In the genomic region with DNA sequence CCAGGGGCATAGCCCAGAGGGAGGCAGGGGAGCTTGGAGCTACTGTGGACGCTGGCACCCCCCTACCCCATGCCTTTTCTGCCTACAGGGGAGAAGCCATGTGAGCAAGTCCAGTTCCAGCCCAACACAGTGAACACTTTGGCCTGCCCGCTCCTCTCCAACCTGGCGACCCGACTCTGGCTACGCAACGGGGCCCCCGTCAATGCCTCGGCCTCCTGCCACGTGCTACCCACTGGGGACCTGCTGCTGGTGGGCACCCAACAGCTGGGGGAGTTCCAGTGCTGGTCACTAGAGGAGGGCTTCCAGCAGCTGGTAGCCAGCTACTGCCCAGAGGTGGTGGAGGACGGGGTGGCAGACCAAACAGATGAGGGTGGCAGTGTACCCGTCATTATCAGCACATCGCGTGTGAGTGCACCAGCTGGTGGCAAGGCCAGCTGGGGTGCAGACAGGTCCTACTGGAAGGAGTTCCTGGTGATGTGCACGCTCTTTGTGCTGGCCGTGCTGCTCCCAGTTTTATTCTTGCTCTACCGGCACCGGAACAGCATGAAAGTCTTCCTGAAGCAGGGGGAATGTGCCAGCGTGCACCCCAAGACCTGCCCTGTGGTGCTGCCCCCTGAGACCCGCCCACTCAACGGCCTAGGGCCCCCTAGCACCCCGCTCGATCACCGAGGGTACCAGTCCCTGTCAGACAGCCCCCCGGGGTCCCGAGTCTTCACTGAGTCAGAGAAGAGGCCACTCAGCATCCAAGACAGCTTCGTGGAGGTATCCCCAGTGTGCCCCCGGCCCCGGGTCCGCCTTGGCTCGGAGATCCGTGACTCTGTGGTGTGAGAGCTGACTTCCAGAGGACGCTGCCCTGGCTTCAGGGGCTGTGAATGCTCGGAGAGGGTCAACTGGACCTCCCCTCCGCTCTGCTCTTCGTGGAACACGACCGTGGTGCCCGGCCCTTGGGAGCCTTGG, we compare ENCODE assay signal across 33 cellular contexts. TPM values are rescaled to one million over a fixed set of nuclear protein-coding genes. Genes with fewer than 3 reads are reported as not detected.
DNase-seq lines count a peak whose midpoint lies in the region; ATAC-seq and TF ChIP-seq lines count a peak whose summit lies in the region.
"Had no signal": no experiment of that assay in that cellular context is flagged by ENCODE, and none has a peak within 500 bp of the region (broad histone marks: within the 10 kb centered on the region; RNA-seq: fewer than 3 reads in every experiment).

No MANE protein-coding gene starts in this region.

- H3K18ac ChIP-seq in IMR-90 (ENCODE audit: low read depth, low read length): no peak overlapping the region

- dilution Hi-C loops in IMR-90 (cut with HindIII; ENCODE audit: low sequenced_read_pairs, unreplicated experiment): no loop called here

- no peaks in the 10 kb centered on the region for H3K9me3 ChIP-seq in IMR-90 (ENCODE audit: control insufficient read depth, insufficient read depth, low read length)
- H3K9me3 ChIP-seq in effector memory CD4-positive, alpha-beta T cell (ENCODE audit: control insufficient read depth, low read length): no peaks in the 10 kb centered on the region
- H3K9me3 ChIP-seq: A549, BE2C, breast epithelium, colonic mucosa, HAP-1, neutrophil, psoas muscle, stomach, tibial artery had no signal

- H4K8ac ChIP-seq in IMR-90 (ENCODE audit: low read depth in 2 of 2, low read length in 2 of 2): no peak overlapping the region

- 0 out of 2 replicates have a peak, but pooled peaks cover 7% of the 10 kb centered on the region for H4K20me1 ChIP-seq in IMR-90 (ENCODE audit: insufficient read depth, low read length)

- no peak overlapping the region for H3K4me3 ChIP-seq in IMR-90 (ENCODE audit: insufficient read depth, low read depth, low read length)
- H3K4me3 ChIP-seq in effector memory CD4-positive, alpha-beta T cell (ENCODE audit: insufficient read depth, low read depth, low read length, poor library complexity, severe bottlenecking): no peak overlapping the region
- H3K4me3 ChIP-seq: A549, breast epithelium, colonic mucosa, HAP-1, psoas muscle, tibial artery had no signal

- H3K36me3 Mint-ChIP-seq in naive thymus-derived CD8-positive, alpha-beta T cell: peaks cover 0 to 35% (median 5%) of the 10 kb centered on the region in 3 donors

- H2BK5ac ChIP-seq in IMR-90 (ENCODE audit: low read depth, low read length, poor library complexity, severe bottlenecking): no peak overlapping the region

- no TSS peak for BruUV-seq in IMR-90 (replicated peaks; lab: Mats Ljungman, UMichigan)

- DNase-seq in IMR-90: no peak
- DNase-seq in effector memory CD4-positive, alpha-beta T cell: no peak
- no peak for DNase-seq in naive thymus-derived CD8-positive, alpha-beta T cell
- DNase-seq in ureter (ENCODE audit: low spot score): no peak
- DNase-seq in activated gamma-delta T cell treated with Interleukin-2 at 50 U/mL for 16 hours: no peak
- DNase-seq in UCSD-AML1 (lab: John Stamatoyannopoulos, UW; ENCODE audit: unreplicated experiment): no peak
- DNase-seq: activated CD4-positive, alpha-beta T cell treated with anti-CD3 and anti-CD28 coated beads, Interleukin-2, amount 10 ng/mL, durations not matched to agents 24 days and 14 days; activated naive CD4-positive, alpha-beta T cell treated with anti-CD3 and anti-CD28 coated beads, Interleukin-2, amount 50 U/mL, for 16 hours; amniotic stem cell; BE2C; colonic mucosa; effector CD8-positive, alpha-beta T cell; foreskin melanocyte; NCI-H1417; NCI-H2081; NCI-H446; NCI-H82; psoas muscle; stomach; tibial artery had no signal

- peaks cover 18 to 49% (median 44%) of the 10 kb centered on the region in 4 donors for H3K4me1 Mint-ChIP-seq in naive thymus-derived CD8-positive, alpha-beta T cell

- CTCF ChIA-PET in IMR-90 (lab: Yijun Ruan, JAX): no interaction called here

- no peak overlapping the region for H3K9ac ChIP-seq in IMR-90 (ENCODE audit: low read depth, low read length)
- H3K9ac ChIP-seq: KMS-11 had no signal

- H4K91ac ChIP-seq in IMR-90 (ENCODE audit: insufficient read depth, low read depth, low read length): no peak overlapping the region

- intact Hi-C loops in IMR-90 (cut with micrococcal nuclease): loop anchor here (10.0 kb wide), 1 partner anchor 143 kb away; no protein-coding TSS in a partner anchor

- in situ Hi-C loops in IMR-90 (cut with MboI; ENCODE audit: low sequenced_read_pairs): loop anchor here (10.0 kb wide), 1 partner anchor 333 kb away; a partner anchor contains a TSS

- no peak overlapping the region for H2AFZ ChIP-seq in IMR-90 (replicated peaks; ENCODE audit: low read length, poor library complexity)

- 90% methylated on average over 14 of the region's 38 CpGs; no CpG with 5 or more reads in 1 of the 2 experiments for WGBS in IMR-90 (ENCODE audit: extremely low coverage in 2 of 2, insufficient read length in 1 of 2), 2 experiments

- H3K4me1 ChIP-seq in IMR-90 (ENCODE audit: control insufficient read depth, insufficient read depth, low read length): peaks cover 4% of the 10 kb centered on the region
- peaks cover 35% of the 10 kb centered on the region for H3K4me1 ChIP-seq in effector memory CD4-positive, alpha-beta T cell (ENCODE audit: control insufficient read depth, insufficient read depth, low read length, poor library complexity, severe bottlenecking)
- H3K4me1 ChIP-seq: BE2C, breast epithelium, HAP-1 had no signal

- no peak overlapping the region for H3K23ac ChIP-seq in IMR-90 (ENCODE audit: low read depth, low read length)

- no peak for TF ChIP-seq CTCF in C4-2B (conservative IDR thresholded peaks at IDR 0.05)
- TF ChIP-seq CTCF in IMR-90 (conservative IDR thresholded peaks at IDR 0.05; ENCODE audit: low read depth, low read length): no peak

- H2BK20ac ChIP-seq in IMR-90 (ENCODE audit: low read depth, low read length): no peak overlapping the region

- no peak for ATAC-seq in IMR-90 (ENCODE audit: low read depth)
- no peak for ATAC-seq in naive thymus-derived CD8-positive, alpha-beta T cell
- no peak for ATAC-seq in HG03280 (IDR thresholded peaks at IDR 0.05; ENCODE audit: unreplicated experiment)
- ATAC-seq: esophagus mucosa, psoas muscle, Right ventricle myocardium inferior, SK-N-SH treated with all-trans-retinoic acid at 6 μM for 48 hours had no signal

- peak overlapping the region in 9 of 10 donors; percentile 34 to 100 (median 97) for H3K27ac Mint-ChIP-seq in naive thymus-derived CD8-positive, alpha-beta T cell
- H3K27ac Mint-ChIP-seq: activated CD4-positive, alpha-beta T cell treated with anti-CD3 and anti-CD28 coated beads, Interleukin-2, amount 10 ng/mL, durations not matched to agents 24 days and 14 days; activated T-helper 1 cell treated with anti-CD3 and anti-CD28 coated beads, Interleukin-12 subunit alpha, Interleukin-12 subunit beta, Interleukin-2, Interleukin-4 antibody, amounts not matched to agents 30 ng/mL and 10 ng/mL and 1 ng/mL, durations not matched to agents 14 hours and 24 hours and 36 hours had no signal

- no peaks in the 10 kb centered on the region for H3K27me3 ChIP-seq in IMR-90 (ENCODE audit: control insufficient read depth, insufficient read depth, low read length)
- no peaks in the 10 kb centered on the region for H3K27me3 ChIP-seq in effector memory CD4-positive, alpha-beta T cell (replicated peaks; ENCODE audit: control insufficient read depth, insufficient read depth, low read length, poor library complexity, severe bottlenecking)
- H3K27me3 ChIP-seq: BE2C, breast epithelium, colonic mucosa, neutrophil, stomach, tibial artery had no signal

- no peak for TF ChIP-seq RAD21 in IMR-90 (IDR thresholded peaks at IDR 0.05; ENCODE audit: low read length)

- no peak for TF ChIP-seq POLR2A in IMR-90 (IDR thresholded peaks at IDR 0.05; ENCODE audit: low read depth, low read length)

- peaks cover 67% of the 10 kb centered on the region for H3K36me3 ChIP-seq in IMR-90 (ENCODE audit: control insufficient read depth, insufficient read depth, low read length)
- peaks cover 41% of the 10 kb centered on the region for H3K36me3 ChIP-seq in effector memory CD4-positive, alpha-beta T cell (ENCODE audit: control insufficient read depth, insufficient read depth, low read length)
- H3K36me3 ChIP-seq: breast epithelium had no signal

- H3K27ac ChIP-seq in C4-2B: peak overlapping the region; percentile 94
- H3K27ac ChIP-seq in IMR-90 (ENCODE audit: insufficient read depth, low read length): no peak overlapping the region
- peak overlapping the region; percentile 40 for H3K27ac ChIP-seq in effector memory CD4-positive, alpha-beta T cell (ENCODE audit: insufficient read depth, low read length, poor library complexity, severe bottlenecking)
- H3K27ac ChIP-seq: A549, breast epithelium, colonic mucosa, KMS-11, neutrophil, psoas muscle, tibial artery had no signal

- H3K9me3 Mint-ChIP-seq in naive thymus-derived CD8-positive, alpha-beta T cell: no peaks in the 10 kb centered on the region
- H3K9me3 Mint-ChIP-seq: activated CD4-positive, alpha-beta T cell treated with anti-CD3 and anti-CD28 coated beads, Interleukin-2, amount 10 ng/mL, durations not matched to agents 24 days and 14 days; activated T-helper 1 cell treated with anti-CD3 and anti-CD28 coated beads, Interleukin-12 subunit alpha, Interleukin-12 subunit beta, Interleukin-2, Interleukin-4 antibody, amounts not matched to agents 30 ng/mL and 10 ng/mL and 1 ng/mL, durations not matched to agents 14 hours and 24 hours and 36 hours; T-helper 2 cell treated with Interferon-gamma antibody and Interleukin-4, amounts not matched to agents 5 μg/mL and 100 μg/mL, for 36 hours had no signal

- peaks cover 9 to 31% of the 10 kb centered on the region in 2 experiments; a peak in 3 of 4 replicates for H3K79me1 ChIP-seq in IMR-90 (ENCODE audit: low read depth in 1 of 2, low read length in 2 of 2)

- no peak overlapping the region for H2BK120ac ChIP-seq in IMR-90 (ENCODE audit: low read depth, low read length)

- no peaks in the 10 kb centered on the region for H3K27me3 Mint-ChIP-seq in naive thymus-derived CD8-positive, alpha-beta T cell
- H3K27me3 Mint-ChIP-seq: activated CD4-positive, alpha-beta T cell treated with anti-CD3 and anti-CD28 coated beads, Interleukin-2, amount 10 ng/mL, durations not matched to agents 24 days and 14 days had no signal

- H3K4ac ChIP-seq in IMR-90 (ENCODE audit: low read depth, low read length): no peak overlapping the region

- H3K56ac ChIP-seq in IMR-90 (ENCODE audit: extremely low read depth, insufficient read depth, low read length): no peak overlapping the region

- peak overlapping the region; percentile 46 for H2AK9ac ChIP-seq in IMR-90 (replicated peaks; ENCODE audit: low read depth, low read length, poor library complexity)

- no peak overlapping the region for H3K4me2 ChIP-seq in IMR-90 (ENCODE audit: low read depth, low read length)
- H3K4me2 ChIP-seq: A549, KMS-11 had no signal

- no peak overlapping the region for H3K14ac ChIP-seq in IMR-90 (replicated peaks; ENCODE audit: low read depth, low read length)

- H3K4me3 Mint-ChIP-seq in naive thymus-derived CD8-positive, alpha-beta T cell: no peak overlapping the region
- H3K4me3 Mint-ChIP-seq: activated CD4-positive, alpha-beta T cell treated with anti-CD3 and anti-CD28 coated beads, Interleukin-2, amount 10 ng/mL, durations not matched to agents 24 days and 14 days; activated T-helper 1 cell treated with anti-CD3 and anti-CD28 coated beads, Interleukin-12 subunit alpha, Interleukin-12 subunit beta, Interleukin-2, Interleukin-4 antibody, amounts not matched to agents 30 ng/mL and 10 ng/mL and 1 ng/mL, durations not matched to agents 14 hours and 24 hours and 36 hours; T-helper 2 cell treated with Interferon-gamma antibody and Interleukin-4, amounts not matched to agents 5 μg/mL and 100 μg/mL, for 36 hours had no signal

- POLR2A ChIA-PET in IMR-90 (lab: Charles Lee; ENCODE audit: unreplicated experiment): no interaction called here
- POLR2A ChIA-PET in naive thymus-derived CD8-positive, alpha-beta T cell (lab: Charles Lee): interaction anchor here (0.7 kb wide), 1 partner anchor 35 kb away, joined by 4 read pairs; no protein-coding TSS in a partner anchor

- H2AK5ac ChIP-seq in IMR-90 (ENCODE audit: low read depth, low read length): no peak overlapping the region

- H2BK15ac ChIP-seq in IMR-90 (ENCODE audit: low read depth, low read length): no peak overlapping the region

- H3K9me1 ChIP-seq in IMR-90 (ENCODE audit: insufficient read depth, low read length): peaks cover 12% of the 10 kb centered on the region

- no peak overlapping the region for H4K5ac ChIP-seq in IMR-90 (ENCODE audit: low read depth, low read length)

RNA-seq across cellular contexts. Expression of a gene that starts 5.6 kb away (rescaled TPM):
- total RNA-seq in IMR-90 (2012; rRNA removed) (29.4 and 31.5 TPM in 2 replicates), ureter (104 TPM)
- 94.1 and 102 TPM in 2 replicates for polyA plus RNA-seq in IMR-90 (2012; rRNA removed)
- 72.2 and 86.5 TPM in 2 replicates for polyA plus RNA-seq in IMR-90 (2012; cell fraction: cytosol; rRNA removed)
- polyA plus RNA-seq in IMR-90 (2012; cell fraction: nucleus; rRNA removed; ENCODE audit: low replicate concordance): 53.8 and 83.0 TPM in 2 replicates
- total RNA-seq in naive thymus-derived CD8-positive, alpha-beta T cell: 100 to 1,000 TPM; 110 TPM
- polyA plus RNA-seq in naive thymus-derived CD8-positive, alpha-beta T cell: 100 to 1,000 TPM; 232 to 246 (median 232) TPM

RNA-seq across cellular contexts. Expression of a gene that starts 5.9 kb away (rescaled TPM):
- total RNA-seq in IMR-90 (2012; rRNA removed): 3.9 and 4.1 TPM in 2 replicates
- 1.3 and 2.3 TPM in 2 replicates for polyA plus RNA-seq in IMR-90 (2012; rRNA removed)
- 1.7 and 2.0 TPM in 2 replicates for polyA plus RNA-seq in IMR-90 (2012; cell fraction: cytosol; rRNA removed)
- polyA plus RNA-seq in IMR-90 (2012; cell fraction: nucleus; rRNA removed; ENCODE audit: low replicate concordance): 2.9 and 3.1 TPM in 2 replicates
- 10 to 100 TPM; 12.0 to 12.4 TPM for total RNA-seq in naive thymus-derived CD8-positive, alpha-beta T cell
- polyA plus RNA-seq in naive thymus-derived CD8-positive, alpha-beta T cell: 1 to 10 TPM in 2 of 3 donors, under 1 TPM in 1; 0.50 to 2.2 (median 1.3) TPM
- 16.9 TPM for total RNA-seq in ureter

RNA-seq across cellular contexts. Expression of a gene that starts 21.3 kb away (rescaled TPM):
- not detected in 2 replicates for total RNA-seq in IMR-90 (2012; rRNA removed)
- polyA plus RNA-seq in IMR-90 (2012; rRNA removed): 0.10 TPM in 1 of 2 replicates, not detected in the other
- polyA plus RNA-seq in IMR-90 (2012; cell fraction: cytosol; rRNA removed): not detected in 2 replicates
- 0.10 and 0.29 TPM in 2 replicates for polyA plus RNA-seq in IMR-90 (2012; cell fraction: nucleus; rRNA removed; ENCODE audit: low replicate concordance)
- total RNA-seq in naive thymus-derived CD8-positive, alpha-beta T cell: 1 to 10 TPM in 1 of 2 experiments, under 1 TPM in 1; 0.71 to 1.0 TPM
- polyA plus RNA-seq in naive thymus-derived CD8-positive, alpha-beta T cell: not detected
- total RNA-seq in ureter: 0.36 TPM
- total RNA-seq: esophagus mucosa, Right ventricle myocardium inferior, skeletal muscle tissue, stomach had no signal

RNA-seq across cellular contexts. Expression of a gene that starts 27.0 kb away (rescaled TPM):
- total RNA-seq in IMR-90 (2012; rRNA removed) (5.0 and 6.9 TPM in 2 replicates), ureter (183 TPM)
- 22.5 and 27.5 TPM in 2 replicates for polyA plus RNA-seq in IMR-90 (2012; rRNA removed)
- 12.9 and 29.8 TPM in 2 replicates for polyA plus RNA-seq in IMR-90 (2012; cell fraction: cytosol; rRNA removed)
- polyA plus RNA-seq in IMR-90 (2012; cell fraction: nucleus; rRNA removed; ENCODE audit: low replicate concordance): 23.9 and 48.0 TPM in 2 replicates
- 10 to 100 TPM; 19.8 to 25.1 TPM for total RNA-seq in naive thymus-derived CD8-positive, alpha-beta T cell
- 1 to 10 TPM; 4.1 to 6.8 (median 5.0) TPM for polyA plus RNA-seq in naive thymus-derived CD8-positive, alpha-beta T cell

RNA-seq across cellular contexts. Expression of a gene that starts 37.4 kb away (rescaled TPM):
- total RNA-seq in IMR-90 (2012; rRNA removed) (39.6 and 44.2 TPM in 2 replicates), ureter (98.5 TPM)
- polyA plus RNA-seq in IMR-90 (2012; rRNA removed): 40.3 and 46.2 TPM in 2 replicates
- polyA plus RNA-seq in IMR-90 (2012; cell fraction: cytosol; rRNA removed): 23.0 and 24.4 TPM in 2 replicates
- polyA plus RNA-seq in IMR-90 (2012; cell fraction: nucleus; rRNA removed; ENCODE audit: low replicate concordance): 10.3 and 24.2 TPM in 2 replicates
- total RNA-seq in naive thymus-derived CD8-positive, alpha-beta T cell: 10 to 100 TPM; 47.7 to 53.3 TPM
- 10 to 100 TPM; 25.9 to 42.9 (median 26.5) TPM for polyA plus RNA-seq in naive thymus-derived CD8-positive, alpha-beta T cell
